8 cellular contexts compared by ENCODE assay signal in the genomic region with DNA sequence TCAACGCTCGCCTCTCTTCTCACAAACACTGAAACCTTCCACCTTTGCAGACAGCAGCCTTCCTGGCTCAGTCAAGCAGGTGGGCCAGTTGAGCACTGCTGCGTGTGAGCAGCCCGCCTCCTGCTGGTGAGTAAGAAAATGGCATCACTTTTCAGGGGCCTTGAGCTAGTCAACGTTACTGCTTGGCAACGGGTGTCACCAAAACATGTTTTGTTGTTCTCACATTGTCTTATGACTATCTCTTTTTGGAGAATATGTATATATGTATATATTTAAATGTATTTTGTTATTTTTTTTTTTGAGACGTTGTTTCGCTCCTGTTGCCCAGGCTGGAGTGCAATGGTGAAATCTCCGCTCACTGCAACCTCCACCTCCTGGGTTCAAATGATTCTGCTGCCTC.
DNase-seq lines count a peak whose midpoint lies in the region; ATAC-seq, FAIRE-seq and TF ChIP-seq lines count a peak whose summit lies in the region.

No MANE protein-coding gene starts in this region.

- DNase-seq in ELR (ENCODE audit: low read depth) (peak; percentile 73), RWPE1 (ENCODE audit: low spot score) (peak; percentile 49), frontal cortex (ENCODE audit: low spot score in 2 of 2) (peak; percentile 49 to 64), progenitor cell of endocrine pancreas (ENCODE audit: low spot score, unreplicated experiment) (peak; percentile 47), amniotic stem cell (lab: John Stamatoyannopoulos, UW) (no peak)
- peak; percentile 60 for DNase-seq in Jurkat, Clone E6-1 (ENCODE audit: low read depth, low spot score)
- DNase-seq in activated effector memory CD4-positive, alpha-beta T cell treated with Interleukin-2 at 50 U/mL for 16 hours, result peak; percentile 51

- no peaks in the 10 kb centered on the region for H3K36me3 Mint-ChIP-seq in progenitor cell of endocrine pancreas (ENCODE audit: insufficient read depth)

- H3K4me3 Mint-ChIP-seq in progenitor cell of endocrine pancreas (ENCODE audit: low read depth), result no peak overlapping the region

- CTCF ChIA-PET in RWPE1 (lab: Yijun Ruan, JAX), result interaction anchor here (0.6 to 1.7 kb wide), 14 partner anchors 11 to 637 kb away, joined by 3 to 10 read pairs (median 3); no protein-coding TSS in a partner anchor

- ATAC-seq in GM21619 (IDR thresholded peaks at IDR 0.05; ENCODE audit: unreplicated experiment), result peak; percentile 95

- peaks cover 4% of the 10 kb centered on the region for H3K4me1 Mint-ChIP-seq in progenitor cell of endocrine pancreas (ENCODE audit: low read depth)

- H3K4me3 ChIP-seq in Jurkat, Clone E6-1 (ENCODE audit: low read length), result no peak overlapping the region

- no peak overlapping the region for H3K27ac Mint-ChIP-seq in progenitor cell of endocrine pancreas

- POLR2A ChIA-PET in RWPE1 (lab: Yijun Ruan, JAX; ENCODE audit: low non-redundant PET), result no interaction called here

- peak; percentile 83 for TF ChIP-seq CTCF in RWPE1 (conservative IDR thresholded peaks at IDR 0.05; ENCODE audit: low read depth)
- TF ChIP-seq CTCF in progenitor cell of endocrine pancreas (IDR thresholded peaks at IDR 0.05; ENCODE audit: unreplicated experiment), result peak; percentile 96

- H3K27ac ChIP-seq in RWPE1, result no peak overlapping the region

- no peaks in the 10 kb centered on the region for H3K27me3 Mint-ChIP-seq in progenitor cell of endocrine pancreas

- H3K9me3 Mint-ChIP-seq in progenitor cell of endocrine pancreas (ENCODE audit: low read depth), result no peaks in the 10 kb centered on the region

- peak; percentile 43 for FAIRE-seq in frontal cortex (lab: Jason Lieb, UNC)
